1 cellular context compared by ENCODE assay signal in genomic region chr1:111205724-111206070, GRCh38.
A peak's percentile ranks its signal among the peaks of the same experiment; 100 is the strongest.
TF ChIP-seq lines count a peak whose summit lies in the region.

No MANE protein-coding gene starts in this region.

TF ChIP-seq in IMR-90, 13 proteins besides CTCF, POLR2A, EP300 and RAD21 (continued from another document):
- TF ChIP-seq CEBPB (IDR thresholded peaks at IDR 0.05; ENCODE audit: low read depth, low read length) (peak; percentile 98), MAZ (IDR thresholded peaks at IDR 0.05; ENCODE audit: borderline replicate concordance, low read depth, low read length) (no peak), USF2 (IDR thresholded peaks at IDR 0.05; ENCODE audit: low read depth, low read length) (no peak)
TF ChIP-seq in IMR-90: peak in this region for 1.
